In genomic region chr1:44819594-44820327, GRCh38 we compare ENCODE assay signal across 7 cellular contexts. TPM values are rescaled to one million over a fixed set of nuclear protein-coding genes. Genes with fewer than 3 reads are reported as not detected.
DNase-seq lines count a peak whose midpoint lies in the region; ATAC-seq and TF ChIP-seq lines count a peak whose summit lies in the region.

No MANE protein-coding gene starts in this region.

- peak overlapping the region; percentile 93 for H3K56ac ChIP-seq in mesendoderm (ENCODE audit: low read length)

- WGBS in endodermal cell (ENCODE audit: insufficient coverage in 1 of 2, insufficient read length in 1 of 2), 2 experiments: 1 to 4% methylated on average over 23 to 34 of the region's 34 CpGs
- WGBS in mesendoderm (ENCODE audit: extremely low coverage, insufficient coverage, low lambda C conversion rate): no CpG with 5 or more reads among the region's 34 CpGs

- no peaks in the 10 kb centered on the region for H3K79me2 ChIP-seq in mesendoderm (ENCODE audit: control insufficient read depth, insufficient read depth, low read length)

- peak overlapping the region; percentile 65 for H3K4me3 Mint-ChIP-seq in endodermal cell

- peaks cover 27% of the 10 kb centered on the region for H3K4me1 Mint-ChIP-seq in endodermal cell

- H3K4me3 ChIP-seq in endodermal cell (ENCODE audit: low read length) (peak overlapping the region; percentile 78), mesendoderm (ENCODE audit: low read length) (peak overlapping the region; percentile 3)

- DNase-seq in NCI-H82 treated with DMSO at 0.1 percent for 48 hours (lab: John Stamatoyannopoulos, UW; ENCODE audit: unreplicated experiment) (peak; percentile 91), endodermal cell (peak; percentile 97), mesendoderm (peak; percentile 100)
- peak; percentile 61 for DNase-seq in activated CD8-positive, alpha-beta memory T cell treated with anti-CD3 and anti-CD28 coated beads, Interleukin-2, amount 50 U/mL, for 1 hour (ENCODE audit: extremely low read depth)
- DNase-seq in stimulated activated CD8-positive, alpha-beta memory T cell treated with anti-CD3 and anti-CD28 coated beads, Interleukin-15, amount 100 ng/mL, for 48 hours (ENCODE audit: low read depth in 2 of 2): peak; percentile 75 to 81

- ATAC-seq in GM18517 (IDR thresholded peaks at IDR 0.05; ENCODE audit: unreplicated experiment): peak; percentile 79
- peak; percentile 76 for ATAC-seq in HG02973 (IDR thresholded peaks at IDR 0.05; ENCODE audit: unreplicated experiment)

- H3K4me2 ChIP-seq in mesendoderm (ENCODE audit: low read length): peak overlapping the region; percentile 30

- H3K23ac ChIP-seq in mesendoderm (ENCODE audit: low read length): no peak overlapping the region

- H2BK120ac ChIP-seq in mesendoderm (ENCODE audit: low read depth, low read length): peak overlapping the region; percentile 96

- no peaks in the 10 kb centered on the region for H3K9me3 Mint-ChIP-seq in endodermal cell

- peak overlapping the region; percentile 99 for H3K9ac ChIP-seq in endodermal cell (ENCODE audit: extremely low read depth, low read length, poor library complexity, severe bottlenecking)
- H3K9ac ChIP-seq in mesendoderm (ENCODE audit: low read length): peak overlapping the region; percentile 74

- no peaks in the 10 kb centered on the region for H3K79me1 ChIP-seq in mesendoderm (ENCODE audit: low read length)

- peak overlapping the region; percentile 100 for H2BK5ac ChIP-seq in mesendoderm (ENCODE audit: low read length)

- H3K27me3 Mint-ChIP-seq in endodermal cell (ENCODE audit: insufficient read depth): peaks cover 5% of the 10 kb centered on the region

- H3K4ac ChIP-seq in mesendoderm (ENCODE audit: low read depth, low read length): peak overlapping the region; percentile 92

- H3K18ac ChIP-seq in mesendoderm (ENCODE audit: low read length): peak overlapping the region; percentile 43

- H4K8ac ChIP-seq in mesendoderm (ENCODE audit: low read depth, low read length): no peak overlapping the region

- H3K27me3 ChIP-seq in endodermal cell (ENCODE audit: control insufficient read depth, insufficient read depth, low read length, poor library complexity, severe bottlenecking) (no peaks in the 10 kb centered on the region), mesendoderm (ENCODE audit: insufficient read depth, low read length, poor library complexity) (no peaks in the 10 kb centered on the region)

- peak overlapping the region; percentile 100 for H3K27ac Mint-ChIP-seq in endodermal cell

- H3K36me3 ChIP-seq in endodermal cell (ENCODE audit: control insufficient read depth, insufficient read depth, low read length): no peaks in the 10 kb centered on the region
- no peaks in the 10 kb centered on the region for H3K36me3 ChIP-seq in mesendoderm (ENCODE audit: control insufficient read depth, insufficient read depth, low read length)

- no peak for TF ChIP-seq CTCF in endodermal cell (conservative IDR thresholded peaks at IDR 0.05)

- no peaks in the 10 kb centered on the region for H3K9me3 ChIP-seq in endodermal cell (ENCODE audit: control insufficient read depth, low read length)

- H3K27ac ChIP-seq in endodermal cell (ENCODE audit: low read depth, low read length) (peak overlapping the region; percentile 99), mesendoderm (ENCODE audit: low read depth, low read length) (peak overlapping the region; percentile 53)

- H4K5ac ChIP-seq in mesendoderm (ENCODE audit: low read length): no peak overlapping the region

- H3K4me1 ChIP-seq in endodermal cell (ENCODE audit: control insufficient read depth, insufficient read depth, low read length): no peaks in the 10 kb centered on the region
- peaks cover 3% of the 10 kb centered on the region for H3K4me1 ChIP-seq in mesendoderm (ENCODE audit: control insufficient read depth, low read depth, low read length)

- H2AK5ac ChIP-seq in mesendoderm (ENCODE audit: low read length): no peak overlapping the region

- H3K36me3 Mint-ChIP-seq in endodermal cell (ENCODE audit: low read depth): peaks cover 3% of the 10 kb centered on the region

- H2BK15ac ChIP-seq in mesendoderm (replicated peaks; ENCODE audit: low read depth): no peak overlapping the region

RNA-seq across cellular contexts. Expression of gene BTBD19, which starts 11.4 kb away (rescaled TPM):
- 1 to 10 TPM; 7.4 to 7.9 TPM for total RNA-seq in endodermal cell
- polyA plus RNA-seq in endodermal cell (2013, experiment 1 of 2): 3.2 TPM
- 3.9 TPM for polyA plus RNA-seq in endodermal cell (2013, experiment 2 of 2)
- polyA plus RNA-seq in mesendoderm (2013, experiment 1 of 2): 0.95 TPM
- polyA plus RNA-seq in mesendoderm (2013, experiment 2 of 2): 0.85 TPM

RNA-seq across cellular contexts. Expression of gene DYNLT4, which starts 12.6 kb away (rescaled TPM):
- total RNA-seq in endodermal cell: under 1 TPM in 1 of 2 donors, not detected in 1; 0.64 TPM
- polyA plus RNA-seq in endodermal cell (2013, experiment 1 of 2): not detected
- not detected for polyA plus RNA-seq in endodermal cell (2013, experiment 2 of 2)
- not detected for polyA plus RNA-seq in mesendoderm (2013, experiment 1 of 2)
- polyA plus RNA-seq in mesendoderm (2013, experiment 2 of 2): not detected

RNA-seq across cellular contexts. Expression of gene PLK3, which starts 19.6 kb away (rescaled TPM):
- total RNA-seq in endodermal cell: 1 to 10 TPM; 3.3 to 9.0 TPM
- polyA plus RNA-seq in endodermal cell (2013, experiment 1 of 2): 27.1 TPM
- polyA plus RNA-seq in endodermal cell (2013, experiment 2 of 2): 21.7 TPM
- polyA plus RNA-seq in mesendoderm (2013, experiment 1 of 2): 6.3 TPM
- polyA plus RNA-seq in mesendoderm (2013, experiment 2 of 2): 6.2 TPM

RNA-seq across cellular contexts. Expression of gene PTCH2, which starts 23.3 kb away (rescaled TPM):
- 1 to 10 TPM; 1.5 to 1.6 TPM for total RNA-seq in endodermal cell
- 5.8 TPM for polyA plus RNA-seq in endodermal cell (2013, experiment 1 of 2)
- polyA plus RNA-seq in endodermal cell (2013, experiment 2 of 2): 9.9 TPM
- 0.27 TPM for polyA plus RNA-seq in mesendoderm (2013, experiment 1 of 2)
- 0.25 TPM for polyA plus RNA-seq in mesendoderm (2013, experiment 2 of 2)

RNA-seq across cellular contexts. Expression of gene BEST4, which starts 31.8 kb away (rescaled TPM):
- total RNA-seq in endodermal cell: 1 to 10 TPM; 1.6 to 2.3 TPM
- 0.89 TPM for polyA plus RNA-seq in endodermal cell (2013, experiment 1 of 2)
- polyA plus RNA-seq in endodermal cell (2013, experiment 2 of 2): 0.99 TPM
- polyA plus RNA-seq in mesendoderm (2013, experiment 1 of 2): 0.56 TPM
- 0.55 TPM for polyA plus RNA-seq in mesendoderm (2013, experiment 2 of 2)

Comparison
In these comparisons a context has a peak if more than half of its experiments do, and no peak if none do; other contexts are left out.
1. Peak in every context shown above with its lines: DNase-seq, ATAC-seq, H3K4me3 ChIP-seq and H3K27ac ChIP-seq.